In the genomic region with DNA sequence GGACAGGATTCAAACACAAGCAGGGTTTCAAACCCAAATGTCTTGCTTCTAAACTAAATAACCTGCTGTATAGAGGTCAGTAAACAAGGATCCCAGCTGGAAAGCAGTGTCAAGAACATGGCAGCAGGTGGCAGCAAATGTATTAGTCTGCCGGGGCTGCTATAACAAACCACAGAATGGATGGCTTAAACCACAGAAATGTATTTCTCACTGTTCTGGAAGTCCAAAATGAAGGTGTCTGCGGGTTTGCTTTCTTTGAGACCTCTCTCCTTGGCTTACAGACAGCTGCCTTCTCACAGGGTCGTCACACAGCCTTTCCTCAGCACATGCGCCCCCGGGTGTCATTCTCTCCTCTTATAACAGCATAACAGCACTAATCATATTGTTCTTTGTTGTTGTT, we compare ENCODE assay signal across 1 cellular context.
TF ChIP-seq lines count a peak whose summit lies in the region.

No MANE protein-coding gene starts in this region.

TF ChIP-seq in HCT116, 20 proteins besides CTCF, POLR2A, EP300 and RAD21 (continued from another document):
- TF ChIP-seq, protein P1, sequence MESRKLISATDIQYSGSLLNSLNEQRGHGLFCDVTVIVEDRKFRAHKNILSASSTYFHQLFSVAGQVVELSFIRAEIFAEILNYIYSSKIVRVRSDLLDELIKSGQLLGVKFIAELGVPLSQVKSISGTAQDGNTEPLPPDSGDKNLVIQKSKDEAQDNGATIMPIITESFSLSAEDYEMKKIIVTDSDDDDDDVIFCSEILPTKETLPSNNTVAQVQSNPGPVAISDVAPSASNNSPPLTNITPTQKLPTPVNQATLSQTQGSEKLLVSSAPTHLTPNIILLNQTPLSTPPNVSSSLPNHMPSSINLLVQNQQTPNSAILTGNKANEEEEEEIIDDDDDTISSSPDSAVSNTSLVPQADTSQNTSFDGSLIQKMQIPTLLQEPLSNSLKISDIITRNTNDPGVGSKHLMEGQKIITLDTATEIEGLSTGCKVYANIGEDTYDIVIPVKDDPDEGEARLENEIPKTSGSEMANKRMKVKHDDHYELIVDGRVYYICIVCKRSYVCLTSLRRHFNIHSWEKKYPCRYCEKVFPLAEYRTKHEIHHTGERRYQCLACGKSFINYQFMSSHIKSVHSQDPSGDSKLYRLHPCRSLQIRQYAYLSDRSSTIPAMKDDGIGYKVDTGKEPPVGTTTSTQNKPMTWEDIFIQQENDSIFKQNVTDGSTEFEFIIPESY (IDR thresholded peaks at IDR 0.05; ENCODE audit: extremely low read depth, insufficient replicate concordance, low read length) = no peak
- TF ChIP-seq ELF1 (IDR thresholded peaks at IDR 0.05; ENCODE audit: borderline replicate concordance, low read depth) (no peak), CBX3 (IDR thresholded peaks at IDR 0.05; ENCODE audit: low read depth) (no peak), YY1 (IDR thresholded peaks at IDR 0.05; ENCODE audit: extremely low read depth, insufficient replicate concordance, low read depth, low read length) (no peak), CEBPB (IDR thresholded peaks at IDR 0.05; ENCODE audit: low read depth) (no peak), EZH2phosphoT487 (IDR thresholded peaks at IDR 0.05; ENCODE audit: borderline replicate concordance) (no peak), ZFX (IDR thresholded peaks at IDR 0.05) (no peak)
